8 cellular contexts compared by ENCODE assay signal in the genomic region with DNA sequence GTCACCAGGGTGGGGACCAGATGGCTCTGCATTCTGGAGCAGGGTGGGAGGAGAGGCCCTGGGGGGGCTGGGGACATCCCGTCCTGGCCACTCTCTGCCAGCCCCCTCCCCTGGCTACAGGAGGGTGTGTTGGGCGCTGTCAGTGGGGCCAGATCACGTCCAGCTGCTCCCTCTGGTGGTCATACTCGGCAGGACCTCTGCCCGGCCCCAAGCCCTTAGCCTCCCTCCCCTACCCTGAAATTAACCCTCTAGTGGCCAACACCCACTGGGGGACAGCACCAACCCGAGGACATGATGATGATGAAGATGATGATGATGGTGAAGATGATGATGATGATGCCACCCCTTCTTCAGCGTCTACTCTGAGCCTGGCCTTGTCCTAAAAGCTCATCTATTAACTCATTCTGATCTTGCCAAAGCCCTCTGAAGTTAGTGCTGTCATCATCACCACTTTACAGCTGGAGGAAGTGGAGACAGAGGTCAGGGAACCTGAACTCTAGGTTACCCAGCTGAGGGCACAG. TPM values are rescaled to one million over a fixed set of nuclear protein-coding genes. Genes with fewer than 3 reads are reported as not detected.
A peak's percentile ranks its signal among the peaks of the same experiment; 100 is the strongest.
DNase-seq lines count a peak whose midpoint lies in the region; ATAC-seq, FAIRE-seq and TF ChIP-seq lines count a peak whose summit lies in the region.

No MANE protein-coding gene starts in this region.

- no peak for DNase-seq in AG09309 (ENCODE audit: low read depth)
- peak; percentile 93 for DNase-seq in GM20000 (ENCODE audit: low spot score)
- DNase-seq in NCI-H526 treated with DMSO at 0.1 percent for 48 hours (lab: John Stamatoyannopoulos, UW), result peak; percentile 40
- peak; percentile 78 for DNase-seq in activated CD8-positive, alpha-beta T cell treated with anti-CD3 and anti-CD28 coated beads, Interleukin-2, amount 10 ng/mL, durations not matched to agents 7 days and 5 days
- DNase-seq in H1 (ENCODE audit: low read depth in 1 of 2, low spot score in 2 of 2), result peak in 1 of 2 experiments; percentile 96
- DNase-seq in stimulated activated CD8-positive, alpha-beta memory T cell treated with anti-CD3 and anti-CD28 coated beads, Interleukin-4, amount 100 ng/mL, for 48 hours, result peak; percentile 86
- DNase-seq in NCI-H1436 (lab: John Stamatoyannopoulos, UW), result no peak

- H2BK12ac ChIP-seq in H1 (ENCODE audit: low read depth, low read length), result 0 out of 2 replicates have a peak overlapping the region, but pooled peaks have one; percentile 3

- H3K4me1 ChIP-seq in H1 (replicated peaks in 1 of 4; ENCODE audit: control insufficient read depth in 3 of 4, insufficient read depth in 4 of 4, low read length in 3 of 4) (peaks cover 3 to 19% (median 13%) of the 10 kb centered on the region in 4 experiments; a peak in 6 of 7 replicates), mesodermal cell (ENCODE audit: control insufficient read depth, insufficient read depth, low read length, poor library complexity, severe bottlenecking) (peaks cover 16% of the 10 kb centered on the region)

- H3K9me3 ChIP-seq in H1 (ENCODE audit: insufficient read depth in 2 of 2, low read depth in 1 of 2, low read length in 1 of 2) (no peaks in the 10 kb centered on the region), mesodermal cell (ENCODE audit: control insufficient read depth, low read length) (no peaks in the 10 kb centered on the region)

- H3K4me3 ChIP-seq in AG09309 (ENCODE audit: control insufficient read depth, low read depth, low read length), result no peak overlapping the region
- H3K4me3 ChIP-seq in H1 (ENCODE audit: extremely low read depth in 1 of 4, insufficient read depth in 2 of 4, low read depth in 3 of 4, low read length in 4 of 4), result peak overlapping the region in 1 of 4 experiments; percentile 44; a peak in 2 of 8 replicates
- H3K4me3 ChIP-seq in mesodermal cell (ENCODE audit: extremely low read depth, insufficient read depth, low read length, poor library complexity, severe bottlenecking), result peak overlapping the region; percentile 14

- peak; percentile 89 for TF ChIP-seq CTCF in AG09309 (IDR thresholded peaks at IDR 0.05; ENCODE audit: control insufficient read depth, insufficient read depth, low read depth, low read length, missing control alignments)
- TF ChIP-seq CTCF in GM20000 (IDR thresholded peaks at IDR 0.05; ENCODE audit: extremely low read depth, missing control alignments), result peak; percentile 70
- peak; percentile 91 to 94 (median 94) for TF ChIP-seq CTCF in H1 (IDR thresholded peaks at IDR 0.05; ENCODE audit: control extremely low read depth in 1 of 3, insufficient read depth in 1 of 3, low read depth in 1 of 3, low read length in 3 of 3)

- H4K20me1 ChIP-seq in H1 (replicated peaks in 1 of 2; ENCODE audit: control insufficient read depth in 1 of 2, insufficient read depth in 2 of 2, low read length in 2 of 2), result no peaks in the 10 kb centered on the region

- peak overlapping the region; percentile 17 for H4K5ac ChIP-seq in H1 (ENCODE audit: insufficient read length, low read depth, low read length)

- H3K9ac ChIP-seq in H1 (replicated peaks in 1 of 4; ENCODE audit: extremely low read depth in 1 of 4, low read depth in 3 of 4, low read length in 3 of 4), result no peak overlapping the region

- H3K4ac ChIP-seq in H1 (replicated peaks; ENCODE audit: insufficient read length, low read depth, low read length), result no peak overlapping the region

- H3K23me2 ChIP-seq in H1 (ENCODE audit: low read depth, low read length), result peaks cover 4% of the 10 kb centered on the region

- H3K4me1 Mint-ChIP-seq in activated CD8-positive, alpha-beta T cell treated with anti-CD3 and anti-CD28 coated beads, Interleukin-2, amount 10 ng/mL, durations not matched to agents 7 days and 5 days (ENCODE audit: low read depth), result peaks cover 8% of the 10 kb centered on the region

- TF ChIP-seq RAD21 in H1 (IDR thresholded peaks at IDR 0.05 in 1 of 2, conservative IDR thresholded peaks at IDR 0.05 in 1 of 2; ENCODE audit: low read depth in 2 of 2, low read length in 2 of 2), result peak; percentile 72 to 83

- H3K4me3 Mint-ChIP-seq in activated CD8-positive, alpha-beta T cell treated with anti-CD3 and anti-CD28 coated beads, Interleukin-2, amount 10 ng/mL, durations not matched to agents 7 days and 5 days, result no peak overlapping the region

- TF ChIP-seq POLR2A in H1 (IDR thresholded peaks at IDR 0.05; ENCODE audit: control extremely low read depth in 1 of 2, low read depth in 2 of 2, low read length in 2 of 2), result no peak

- no peaks in the 10 kb centered on the region for H3K36me3 ChIP-seq in H1 (ENCODE audit: control insufficient read depth in 2 of 4, insufficient read depth in 4 of 4, low read length in 3 of 4)
- H3K36me3 ChIP-seq in mesodermal cell (ENCODE audit: control insufficient read depth, insufficient read depth, low read length), result no peaks in the 10 kb centered on the region

- no peak overlapping the region for H2BK120ac ChIP-seq in H1 (replicated peaks; ENCODE audit: low read depth, low read length)

- no peak overlapping the region for H3K27ac Mint-ChIP-seq in activated CD8-positive, alpha-beta T cell treated with anti-CD3 and anti-CD28 coated beads, Interleukin-2, amount 10 ng/mL, durations not matched to agents 7 days and 5 days

- H2BK20ac ChIP-seq in H1 (ENCODE audit: low read length), result no peak overlapping the region

- H3K27me3 ChIP-seq in H1 (replicated peaks in 1 of 4; ENCODE audit: control insufficient read depth in 3 of 4, extremely low read depth in 1 of 4, insufficient read depth in 3 of 4, low read length in 3 of 4), result peaks cover 0 to 3% (median under 1%) of the 10 kb centered on the region in 4 experiments; a peak in 3 of 7 replicates

- no peaks in the 10 kb centered on the region for H3K36me3 Mint-ChIP-seq in activated CD8-positive, alpha-beta T cell treated with anti-CD3 and anti-CD28 coated beads, Interleukin-2, amount 10 ng/mL, durations not matched to agents 7 days and 5 days (ENCODE audit: low read depth)

- no peak overlapping the region for H4K91ac ChIP-seq in H1 (replicated peaks; ENCODE audit: insufficient read length, low read length)

- 1% methylated on average over 4 of the region's 7 CpGs; no CpG with 5 or more reads in 1 of the 2 experiments for WGBS in H1 (ENCODE audit: extremely low coverage in 1 of 2, insufficient coverage in 1 of 2, insufficient read length in 1 of 2, insufficient replicate concordance in 2 of 2, low coverage in 1 of 2, low lambda C conversion rate in 2 of 2, missing lambda C conversion rate in 1 of 2), 2 experiments
- WGBS in mesodermal cell (ENCODE audit: insufficient coverage in 2 of 2), 2 experiments, result 0% methylated on average over 1 of the region's 7 CpGs; no CpG with 5 or more reads in 1 of the 2 experiments

- H3K23ac ChIP-seq in H1 (ENCODE audit: insufficient read length), result no peak overlapping the region

- ATAC-seq in activated CD8-positive, alpha-beta T cell treated with anti-CD3 and anti-CD28 coated beads, Interleukin-2, amount 10 ng/mL, durations not matched to agents 7 days and 5 days, result peak; percentile 82

- no peak for TF ChIP-seq EP300 in H1 (IDR thresholded peaks at IDR 0.05; ENCODE audit: borderline replicate concordance in 1 of 2, low read depth in 2 of 2, low read length in 2 of 2)

- FAIRE-seq in H1 (lab: Jason Lieb, UNC), result peak; percentile 13

- H3K79me1 ChIP-seq in H1 (ENCODE audit: low read depth, low read length), result no peaks in the 10 kb centered on the region

- no peak overlapping the region for H2AK5ac ChIP-seq in H1 (ENCODE audit: low read depth, low read length)

- peaks cover 8% of the 10 kb centered on the region for H3K27me3 Mint-ChIP-seq in activated CD8-positive, alpha-beta T cell treated with anti-CD3 and anti-CD28 coated beads, Interleukin-2, amount 10 ng/mL, durations not matched to agents 7 days and 5 days (ENCODE audit: low read depth)

- no peak overlapping the region for H2AFZ ChIP-seq in H1 (ENCODE audit: low read length)

- H3K27ac ChIP-seq in H1 (ENCODE audit: low read depth, low read length) (no peak overlapping the region), mesodermal cell (ENCODE audit: low read depth, low read length, severe bottlenecking) (no peak overlapping the region)

- POLR2A ChIA-PET in activated CD8-positive, alpha-beta T cell treated with anti-CD3 and anti-CD28 coated beads, Interleukin-2, amount 10 ng/mL, durations not matched to agents 7 days and 5 days (lab: Charles Lee), result no interaction called here
- POLR2A ChIA-PET in H1 (lab: Charles Lee; ENCODE audit: partially characterized antibody), result interaction anchor here (0.9 to 2.8 kb wide), 18 partner anchors 8 to 164 kb away, joined by 3 to 9 read pairs (median 4); a partner anchor contains a TSS

- 0 out of 2 replicates have a peak overlapping the region, but pooled peaks have one; percentile 44 for H2BK5ac ChIP-seq in H1 (ENCODE audit: low read depth, low read length)

- H3K79me2 ChIP-seq in H1 (ENCODE audit: control insufficient read depth in 1 of 2, insufficient read depth in 2 of 2, low read length in 2 of 2), result no peaks in the 10 kb centered on the region

- no peak overlapping the region for H2BK15ac ChIP-seq in H1 (ENCODE audit: low read length)

- H4K8ac ChIP-seq in H1 (ENCODE audit: extremely low read depth, insufficient read depth, low read length), result no peak overlapping the region

- CTCF ChIA-PET in activated CD8-positive, alpha-beta T cell treated with anti-CD3 and anti-CD28 coated beads, Interleukin-2, amount 10 ng/mL, durations not matched to agents 7 days and 5 days (lab: Charles Lee), result interaction anchor here (0.6 to 4.1 kb wide), 31 partner anchors 8 to 413 kb away, joined by 3 to 47 read pairs (median 4); a partner anchor contains a TSS
- CTCF ChIA-PET in H1 (lab: Charles Lee; ENCODE audit: partially characterized antibody), result interaction anchor here (0.6 to 10.2 kb wide), 49 partner anchors 8 to 726 kb away, joined by 3 to 154 read pairs (median 5); a partner anchor contains a TSS

- no peak overlapping the region for H3K14ac ChIP-seq in H1 (ENCODE audit: insufficient read length)

- no peak overlapping the region for H3K56ac ChIP-seq in H1 (replicated peaks; ENCODE audit: insufficient read length, low read depth, low read length)

- H3K4me2 ChIP-seq in H1 (ENCODE audit: insufficient read depth in 1 of 2, low read depth in 2 of 2, low read length in 2 of 2), result peak overlapping the region in 1 of 2 experiments; percentile 34; a peak in 3 of 4 replicates

- H3K9me3 Mint-ChIP-seq in activated CD8-positive, alpha-beta T cell treated with anti-CD3 and anti-CD28 coated beads, Interleukin-2, amount 10 ng/mL, durations not matched to agents 7 days and 5 days (ENCODE audit: insufficient read depth), result no peaks in the 10 kb centered on the region

- peak overlapping the region; percentile 51; the same call in 1 of the 2 replicates for H3K18ac ChIP-seq in H1 (ENCODE audit: extremely low read depth, low read length)

RNA-seq across cellular contexts. Expression of a gene that starts 0.6 kb away (rescaled TPM):
- total RNA-seq in activated CD8-positive, alpha-beta T cell treated with anti-CD3 and anti-CD28 coated beads, Interleukin-2, amount 10 ng/mL, durations not matched to agents 7 days and 5 days, result under 1 TPM; 0.13 TPM
- 2.0 and 2.9 TPM in 2 replicates for total RNA-seq in H1 (2021; fragmentation: NEBNext Ultra II Directional; extraction: Animal tissue kit (Norgen Biotek cat#: 25700))
- polyA plus RNA-seq in H1 (2011; rRNA removed), result 8.2 and 9.4 TPM in 2 replicates
- polyA plus RNA-seq in H1 (2011; cell fraction: cytosol; rRNA removed), result 9.4 TPM
- 32.9 TPM for polyA plus RNA-seq in H1 (2011; cell fraction: nucleus; rRNA removed)
- polyA plus RNA-seq in H1 (2012, experiment 1 of 2), result 5.6 to 9.8 TPM (median 8.1 TPM) in 4 replicates
- polyA plus RNA-seq in H1 (2012, experiment 2 of 2), result 2.6 TPM
- 2.1 TPM for polyA plus RNA-seq in H1 (2013, experiment 1 of 2)
- polyA plus RNA-seq in H1 (2013, experiment 2 of 2), result 2.1 TPM
- polyA minus RNA-seq in H1 (2011; rRNA and poly(A)+ RNA removed), result 0.88 and 2.1 TPM in 2 replicates
- polyA minus RNA-seq in H1 (2011; cell fraction: cytosol; rRNA and poly(A)+ RNA removed), result 0.66 TPM
- 4.2 TPM for polyA minus RNA-seq in H1 (2011; cell fraction: nucleus; rRNA and poly(A)+ RNA removed)
- 3.6 TPM for polyA plus RNA-seq in mesodermal cell (2013, experiment 1 of 2)
- polyA plus RNA-seq in mesodermal cell (2013, experiment 2 of 2), result 4.5 TPM

RNA-seq across cellular contexts. Expression of a gene that starts 3.2 kb away (rescaled TPM):
- 1 to 10 TPM; 1.3 to 1.4 TPM for total RNA-seq in activated CD8-positive, alpha-beta T cell treated with anti-CD3 and anti-CD28 coated beads, Interleukin-2, amount 10 ng/mL, durations not matched to agents 7 days and 5 days
- 8.1 and 10.3 TPM in 2 replicates for total RNA-seq in H1 (2021; fragmentation: NEBNext Ultra II Directional; extraction: Animal tissue kit (Norgen Biotek cat#: 25700))
- polyA plus RNA-seq in H1 (2011; rRNA removed), result 1.6 and 3.3 TPM in 2 replicates
- polyA plus RNA-seq in H1 (2011; cell fraction: cytosol; rRNA removed), result 2.7 TPM
- 6.7 TPM for polyA plus RNA-seq in H1 (2011; cell fraction: nucleus; rRNA removed)
- polyA plus RNA-seq in H1 (2012, experiment 1 of 2), result 7.4 to 19.9 TPM (median 15.6 TPM) in 4 replicates
- 4.1 TPM for polyA plus RNA-seq in H1 (2012, experiment 2 of 2)
- 10.4 TPM for polyA plus RNA-seq in H1 (2013, experiment 1 of 2)
- 10.3 TPM for polyA plus RNA-seq in H1 (2013, experiment 2 of 2)
- 0.49 and 0.69 TPM in 2 replicates for polyA minus RNA-seq in H1 (2011; rRNA and poly(A)+ RNA removed)
- 2.1 TPM for polyA minus RNA-seq in H1 (2011; cell fraction: cytosol; rRNA and poly(A)+ RNA removed)
- polyA minus RNA-seq in H1 (2011; cell fraction: nucleus; rRNA and poly(A)+ RNA removed), result 4.1 TPM
- 4.2 TPM for polyA plus RNA-seq in mesodermal cell (2013, experiment 1 of 2)
- not detected for polyA plus RNA-seq in mesodermal cell (2013, experiment 2 of 2)

RNA-seq across cellular contexts. Expression of a gene that starts 7.6 kb away (rescaled TPM):
- 1 to 10 TPM; 4.1 to 5.2 TPM for total RNA-seq in activated CD8-positive, alpha-beta T cell treated with anti-CD3 and anti-CD28 coated beads, Interleukin-2, amount 10 ng/mL, durations not matched to agents 7 days and 5 days
- 14.3 and 15.4 TPM in 2 replicates for total RNA-seq in H1 (2021; fragmentation: NEBNext Ultra II Directional; extraction: Animal tissue kit (Norgen Biotek cat#: 25700))
- 12.1 and 17.5 TPM in 2 replicates for polyA plus RNA-seq in H1 (2011; rRNA removed)
- 9.0 TPM for polyA plus RNA-seq in H1 (2011; cell fraction: cytosol; rRNA removed)
- polyA plus RNA-seq in H1 (2011; cell fraction: nucleus; rRNA removed), result 18.6 TPM
- 20.2 to 24.4 TPM (median 21.9 TPM) in 4 replicates for polyA plus RNA-seq in H1 (2012, experiment 1 of 2)
- 20.8 TPM for polyA plus RNA-seq in H1 (2012, experiment 2 of 2)
- polyA plus RNA-seq in H1 (2013, experiment 1 of 2), result 22.7 TPM
- 23.8 TPM for polyA plus RNA-seq in H1 (2013, experiment 2 of 2)
- polyA minus RNA-seq in H1 (2011; rRNA and poly(A)+ RNA removed), result 2.2 and 3.6 TPM in 2 replicates
- polyA minus RNA-seq in H1 (2011; cell fraction: cytosol; rRNA and poly(A)+ RNA removed), result 1.5 TPM
- polyA minus RNA-seq in H1 (2011; cell fraction: nucleus; rRNA and poly(A)+ RNA removed), result 3.2 TPM
- 1.8 TPM for polyA plus RNA-seq in mesodermal cell (2013, experiment 1 of 2)
- polyA plus RNA-seq in mesodermal cell (2013, experiment 2 of 2), result 2.0 TPM

RNA-seq across cellular contexts. Expression of a gene that starts 19.1 kb away (rescaled TPM):
- 100 to 1,000 TPM; 338 to 384 TPM for total RNA-seq in activated CD8-positive, alpha-beta T cell treated with anti-CD3 and anti-CD28 coated beads, Interleukin-2, amount 10 ng/mL, durations not matched to agents 7 days and 5 days
- 99.0 and 104 TPM in 2 replicates for total RNA-seq in H1 (2021; fragmentation: NEBNext Ultra II Directional; extraction: Animal tissue kit (Norgen Biotek cat#: 25700))
- 167 and 191 TPM in 2 replicates for polyA plus RNA-seq in H1 (2011; rRNA removed)
- polyA plus RNA-seq in H1 (2011; cell fraction: cytosol; rRNA removed), result 117 TPM
- polyA plus RNA-seq in H1 (2011; cell fraction: nucleus; rRNA removed), result 131 TPM
- 113 to 185 TPM (median 177 TPM) in 4 replicates for polyA plus RNA-seq in H1 (2012, experiment 1 of 2)
- 175 TPM for polyA plus RNA-seq in H1 (2012, experiment 2 of 2)
- 277 TPM for polyA plus RNA-seq in H1 (2013, experiment 1 of 2)
- polyA plus RNA-seq in H1 (2013, experiment 2 of 2), result 347 TPM
- polyA minus RNA-seq in H1 (2011; rRNA and poly(A)+ RNA removed), result 89.3 and 107 TPM in 2 replicates
- polyA minus RNA-seq in H1 (2011; cell fraction: cytosol; rRNA and poly(A)+ RNA removed), result 89.5 TPM
- 51.4 TPM for polyA minus RNA-seq in H1 (2011; cell fraction: nucleus; rRNA and poly(A)+ RNA removed)
- 183 TPM for polyA plus RNA-seq in mesodermal cell (2013, experiment 1 of 2)
- polyA plus RNA-seq in mesodermal cell (2013, experiment 2 of 2), result 160 TPM

RNA-seq across cellular contexts. Expression of a gene that starts 19.8 kb away (rescaled TPM):
- not detected for total RNA-seq in activated CD8-positive, alpha-beta T cell treated with anti-CD3 and anti-CD28 coated beads, Interleukin-2, amount 10 ng/mL, durations not matched to agents 7 days and 5 days
- 0.86 TPM in 1 of 2 replicates, not detected in the other for total RNA-seq in H1 (2021; fragmentation: NEBNext Ultra II Directional; extraction: Animal tissue kit (Norgen Biotek cat#: 25700))
- 0.09 and 0.33 TPM in 2 replicates for polyA plus RNA-seq in H1 (2011; rRNA removed)
- 0.22 TPM for polyA plus RNA-seq in H1 (2011; cell fraction: cytosol; rRNA removed)
- polyA plus RNA-seq in H1 (2011; cell fraction: nucleus; rRNA removed), result 0.66 TPM
- 0.41 to 0.76 TPM (median 0.57 TPM) in 3 of 4 replicates, not detected in the other for polyA plus RNA-seq in H1 (2012, experiment 1 of 2)
- not detected for polyA plus RNA-seq in H1 (2012, experiment 2 of 2)
- polyA plus RNA-seq in H1 (2013, experiment 1 of 2), result 0.10 TPM
- polyA plus RNA-seq in H1 (2013, experiment 2 of 2), result 0.37 TPM
- polyA minus RNA-seq in H1 (2011; rRNA and poly(A)+ RNA removed), result 1.5 TPM in 1 of 2 replicates, not detected in the other
- not detected for polyA minus RNA-seq in H1 (2011; cell fraction: cytosol; rRNA and poly(A)+ RNA removed)
- not detected for polyA minus RNA-seq in H1 (2011; cell fraction: nucleus; rRNA and poly(A)+ RNA removed)
- polyA plus RNA-seq in mesodermal cell (2013, experiment 1 of 2), result not detected
- polyA plus RNA-seq in mesodermal cell (2013, experiment 2 of 2), result 0.46 TPM

Comparison
In these comparisons a context has a peak if more than half of its experiments do, and no peak if none do; other contexts are left out.
1. DNase-seq: peak in GM20000 (single experiment), NCI-H526 treated with DMSO at 0.1 percent for 48 hours (single experiment), activated CD8-positive, alpha-beta T cell treated with anti-CD3 and anti-CD28 coated beads, Interleukin-2, amount 10 ng/mL, durations not matched to agents 7 days and 5 days (single experiment) and stimulated activated CD8-positive, alpha-beta memory T cell treated with anti-CD3 and anti-CD28 coated beads, Interleukin-4, amount 100 ng/mL, for 48 hours (single experiment); none in AG09309 (single experiment) and NCI-H1436 (single experiment).
2. Peak in every context shown above with its lines, with median percentiles within 50 percentile points of each other: CTCF ChIP-seq.